1 cellular context compared by ENCODE assay signal in the genomic region with DNA sequence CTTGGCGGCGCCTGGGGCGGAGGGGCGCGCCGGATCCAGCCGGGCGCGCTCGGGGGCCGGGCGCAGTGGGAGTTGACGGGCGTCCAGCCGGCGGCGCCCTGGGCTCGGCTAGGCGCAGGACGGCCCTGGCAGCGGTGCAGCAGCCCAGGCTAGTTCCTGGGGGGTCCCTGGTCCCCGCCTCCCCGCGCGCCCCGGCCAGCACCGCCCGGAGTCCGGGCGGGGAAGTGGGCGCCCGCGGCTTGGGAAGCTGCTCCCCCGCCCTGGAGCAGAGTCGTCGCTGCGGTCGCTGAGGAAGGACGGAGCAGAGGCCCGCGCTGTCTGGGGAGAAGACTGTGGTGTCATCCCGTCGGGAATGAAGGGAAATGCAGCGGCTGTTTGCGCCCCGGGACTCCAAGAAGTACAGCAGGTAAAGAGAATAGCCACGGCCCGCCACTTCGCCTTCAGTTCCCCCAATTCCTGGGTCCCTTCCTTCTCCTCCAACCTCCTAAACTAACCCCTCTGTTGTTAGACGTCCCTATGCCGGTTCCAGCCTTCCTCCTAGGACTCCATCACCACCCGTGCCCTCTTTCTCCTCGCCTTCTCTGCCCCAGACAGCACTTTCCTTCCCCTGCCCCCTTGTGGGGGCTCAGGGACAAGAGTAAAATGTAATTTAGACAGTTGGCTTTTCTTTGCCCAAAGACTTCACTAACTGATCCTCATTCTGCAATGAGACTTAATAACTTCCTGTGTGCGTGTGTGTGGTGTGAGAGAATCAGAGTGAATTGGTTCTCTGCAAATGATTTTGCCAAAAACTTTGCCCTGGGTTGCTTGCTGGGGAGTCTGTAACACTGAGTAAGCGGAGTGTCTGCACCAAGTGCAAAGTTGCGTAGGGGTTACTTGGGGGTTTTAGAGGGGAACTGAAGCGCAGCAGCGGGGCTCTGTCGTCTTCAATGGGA.
TF ChIP-seq lines count a peak whose summit lies in the region.

No MANE protein-coding gene starts in this region.

TF ChIP-seq in A549, 52 proteins besides CTCF, POLR2A, EP300 and RAD21 (continued from another document):
- TF ChIP-seq HES2 (IDR thresholded peaks at IDR 0.05), result no peak
- no peak for TF ChIP-seq GATA3 (IDR thresholded peaks at IDR 0.05; ENCODE audit: borderline replicate concordance)
- no peak for TF ChIP-seq PHF8 (IDR thresholded peaks at IDR 0.05; ENCODE audit: borderline replicate concordance, low read depth)
- TF ChIP-seq HOXA7 (CRISPR knock-in tag; IDR thresholded peaks at IDR 0.05), result no peak
- TF ChIP-seq CHD2 (IDR thresholded peaks at IDR 0.05; ENCODE audit: low read length, partially characterized antibody), result no peak
- no peak for TF ChIP-seq SREBF2 (IDR thresholded peaks at IDR 0.05)
- TF ChIP-seq FOXS1 (CRISPR knock-in tag; IDR thresholded peaks at IDR 0.05), result no peak
- no peak for TF ChIP-seq CBX2 (IDR thresholded peaks at IDR 0.05; ENCODE audit: borderline replicate concordance, low read depth)
- TF ChIP-seq HOXB13 (CRISPR knock-in tag; IDR thresholded peaks at IDR 0.05; ENCODE audit: low read depth), result no peak
- TF ChIP-seq FOSL2 (IDR thresholded peaks at IDR 0.05), result no peak
- no peak for TF ChIP-seq FOSL2 (CRISPR knock-in tag; IDR thresholded peaks at IDR 0.05)
TF ChIP-seq in A549: peak in this region for 0.
